ENCODE assay signal across 28 cellular contexts in the genomic region with DNA sequence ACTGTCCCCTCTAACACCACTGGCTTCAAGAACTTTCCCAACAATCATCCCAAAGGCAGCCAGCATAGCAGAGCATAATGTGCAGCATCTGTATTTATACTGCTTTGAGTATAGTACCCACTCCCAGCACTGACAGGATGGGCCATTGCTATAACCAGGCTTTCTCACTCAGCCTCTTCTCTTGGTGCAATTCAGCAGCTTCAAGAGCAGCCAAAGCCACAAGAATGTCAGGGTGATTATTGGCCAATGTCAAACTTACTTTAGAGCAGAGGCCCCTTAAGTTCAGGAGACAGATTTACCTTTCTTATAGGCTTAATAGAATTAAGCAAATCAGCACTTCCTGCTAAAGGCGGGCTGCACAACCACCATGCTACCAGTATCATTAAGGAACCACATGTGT.
DNase-seq lines count a peak whose midpoint lies in the region; ATAC-seq and TF ChIP-seq lines count a peak whose summit lies in the region.
"Had no signal": no experiment of that assay in that cellular context is flagged by ENCODE, and none has a peak within 500 bp of the region (broad histone marks: within the 10 kb centered on the region; RNA-seq: fewer than 3 reads in every experiment).

No MANE protein-coding gene starts in this region.

- ATAC-seq in GM18858 (IDR thresholded peaks at IDR 0.05; ENCODE audit: unreplicated experiment), result no peak
- ATAC-seq: naive thymus-derived CD8-positive, alpha-beta T cell; stimulated activated effector memory CD8-positive, alpha-beta T cell treated with anti-CD3 and anti-CD28 coated beads, Interleukin-12 subunit alpha, Interleukin-12 subunit beta, amount 100 ng/mL, for 72 hours had no signal

- H3K27ac Mint-ChIP-seq in type B pancreatic cell, result no peak overlapping the region
- H3K27ac Mint-ChIP-seq in activated T-helper 1 cell treated with anti-CD3 and anti-CD28 coated beads, Interleukin-12 subunit alpha, Interleukin-12 subunit beta, Interleukin-2, Interleukin-4 antibody, amounts not matched to agents 30 ng/mL and 10 ng/mL and 1 ng/mL, durations not matched to agents 14 hours and 24 hours and 36 hours, result no peak overlapping the region
- H3K27ac Mint-ChIP-seq: activated CD4-positive, alpha-beta memory T cell treated with anti-CD3 and anti-CD28 coated beads for 36 hours; activated naive CD4-positive, alpha-beta T cell treated with anti-CD3 and anti-CD28 coated beads for 36 hours; CD4-positive, CD25-positive, alpha-beta regulatory T cell; naive thymus-derived CD8-positive, alpha-beta T cell; stimulated activated effector memory CD8-positive, alpha-beta T cell treated with anti-CD3 and anti-CD28 coated beads, Interleukin-12 subunit alpha, Interleukin-12 subunit beta, amount 100 ng/mL, for 72 hours had no signal

- no peaks in the 10 kb centered on the region for H3K36me3 Mint-ChIP-seq in type B pancreatic cell
- H3K36me3 Mint-ChIP-seq in activated T-helper 1 cell treated with anti-CD3 and anti-CD28 coated beads, Interleukin-12 subunit alpha, Interleukin-12 subunit beta, Interleukin-2, Interleukin-4 antibody, amounts not matched to agents 30 ng/mL and 10 ng/mL and 1 ng/mL, durations not matched to agents 14 hours and 24 hours and 36 hours (ENCODE audit: low read depth), result no peaks in the 10 kb centered on the region
- H3K36me3 Mint-ChIP-seq: activated CD4-positive, alpha-beta memory T cell treated with anti-CD3 and anti-CD28 coated beads for 36 hours; CD4-positive, CD25-positive, alpha-beta regulatory T cell; naive thymus-derived CD8-positive, alpha-beta T cell; stimulated activated effector memory CD8-positive, alpha-beta T cell treated with anti-CD3 and anti-CD28 coated beads, Interleukin-12 subunit alpha, Interleukin-12 subunit beta, amount 100 ng/mL, for 72 hours had no signal

- no peaks in the 10 kb centered on the region for H3K27me3 Mint-ChIP-seq in type B pancreatic cell
- peaks cover 3% of the 10 kb centered on the region for H3K27me3 Mint-ChIP-seq in activated T-helper 1 cell treated with anti-CD3 and anti-CD28 coated beads, Interleukin-12 subunit alpha, Interleukin-12 subunit beta, Interleukin-2, Interleukin-4 antibody, amounts not matched to agents 30 ng/mL and 10 ng/mL and 1 ng/mL, durations not matched to agents 14 hours and 24 hours and 36 hours (ENCODE audit: insufficient read depth)
- H3K27me3 Mint-ChIP-seq: activated CD4-positive, alpha-beta memory T cell treated with anti-CD3 and anti-CD28 coated beads for 36 hours; CD4-positive, CD25-positive, alpha-beta regulatory T cell had no signal

- no peak overlapping the region for H3K4me3 ChIP-seq in astrocyte of the spinal cord (ENCODE audit: low read depth, low read length)
- H3K4me3 ChIP-seq: adrenal gland, prostate gland, transverse colon had no signal

- TF ChIP-seq CTCF in astrocyte of the spinal cord (IDR thresholded peaks at IDR 0.05; ENCODE audit: low read depth, low read length) (no peak), type B pancreatic cell (conservative IDR thresholded peaks at IDR 0.05) (no peak)

- in situ Hi-C loops in astrocyte of the spinal cord (cut with HindIII; ENCODE audit: low sequenced_read_pairs), result no loop called here

- no peak overlapping the region for H3K4me3 Mint-ChIP-seq in type B pancreatic cell
- H3K4me3 Mint-ChIP-seq in activated T-helper 1 cell treated with anti-CD3 and anti-CD28 coated beads, Interleukin-12 subunit alpha, Interleukin-12 subunit beta, Interleukin-2, Interleukin-4 antibody, amounts not matched to agents 30 ng/mL and 10 ng/mL and 1 ng/mL, durations not matched to agents 14 hours and 24 hours and 36 hours, result no peak overlapping the region
- H3K4me3 Mint-ChIP-seq: activated CD4-positive, alpha-beta memory T cell treated with anti-CD3 and anti-CD28 coated beads for 36 hours; activated naive CD4-positive, alpha-beta T cell treated with anti-CD3 and anti-CD28 coated beads for 36 hours; CD4-positive, CD25-positive, alpha-beta regulatory T cell; naive thymus-derived CD8-positive, alpha-beta T cell; stimulated activated effector memory CD8-positive, alpha-beta T cell treated with anti-CD3 and anti-CD28 coated beads, Interleukin-12 subunit alpha, Interleukin-12 subunit beta, amount 100 ng/mL, for 72 hours had no signal

- no peaks in the 10 kb centered on the region for H3K9me3 Mint-ChIP-seq in type B pancreatic cell
- no peaks in the 10 kb centered on the region for H3K9me3 Mint-ChIP-seq in activated T-helper 1 cell treated with anti-CD3 and anti-CD28 coated beads, Interleukin-12 subunit alpha, Interleukin-12 subunit beta, Interleukin-2, Interleukin-4 antibody, amounts not matched to agents 30 ng/mL and 10 ng/mL and 1 ng/mL, durations not matched to agents 14 hours and 24 hours and 36 hours
- H3K9me3 Mint-ChIP-seq: activated CD4-positive, alpha-beta memory T cell treated with anti-CD3 and anti-CD28 coated beads for 36 hours; activated naive CD4-positive, alpha-beta T cell treated with anti-CD3 and anti-CD28 coated beads for 36 hours; stimulated activated effector memory CD8-positive, alpha-beta T cell treated with anti-CD3 and anti-CD28 coated beads, Interleukin-12 subunit alpha, Interleukin-12 subunit beta, amount 100 ng/mL, for 72 hours had no signal

- intact Hi-C loops in activated T-helper 1 cell treated with anti-CD3 and anti-CD28 coated beads, Interleukin-12 subunit alpha, Interleukin-12 subunit beta, Interleukin-2, Interleukin-4 antibody, amounts not matched to agents 30 ng/mL and 10 ng/mL and 1 ng/mL, durations not matched to agents 14 hours and 24 hours and 36 hours (cut with micrococcal nuclease), result no loop called here

- peak; percentile 56 for DNase-seq in NCI-H82 (lab: John Stamatoyannopoulos, UW)
- DNase-seq in NCI-H82 treated with DMSO at 0.1 percent for 48 hours (lab: John Stamatoyannopoulos, UW; ENCODE audit: unreplicated experiment), result no peak
- DNase-seq in astrocyte of the spinal cord (ENCODE audit: low read depth, low spot score), result peak; percentile 13
- peak; percentile 43 for DNase-seq in iris pigment epithelial cell (ENCODE audit: low read depth)
- no peak for DNase-seq in type B pancreatic cell (ENCODE audit: extremely low spot score, unreplicated experiment)
- no peak for DNase-seq in T-helper 9 cell
- DNase-seq in activated T-helper 1 cell treated with anti-CD3 and anti-CD28 coated beads, Interleukin-12 subunit alpha, Interleukin-12 subunit beta, Interleukin-2, Interleukin-4 antibody, amounts not matched to agents 30 ng/mL and 10 ng/mL and 1 ng/mL, durations not matched to agents 14 hours and 24 hours and 36 hours (ENCODE audit: low spot score), result no peak
- DNase-seq: activated CD4-positive, alpha-beta memory T cell treated with anti-CD3 and anti-CD28 coated beads for 36 hours; activated CD4-positive, CD25-positive, alpha-beta regulatory T cell; activated naive CD4-positive, alpha-beta T cell treated with anti-CD3 and anti-CD28 coated beads for 36 hours; adrenal gland; AML-193; Calu3; CD4-positive, CD25-positive, alpha-beta regulatory T cell; DMS79 treated with DMSO at 0.1 percent for 48 hours; effector CD4-positive, alpha-beta T cell; GDM1; kidney glomerular epithelial cell; naive thymus-derived CD8-positive, alpha-beta T cell; NCI-H1694; NCI-H2171 treated with DMSO at 0.1 percent for 48 hours; NCI-H510A treated with DMSO at 0.1 percent for 48 hours; nucleus accumbens; OCI-M1; transverse colon had no signal

- H3K4me1 Mint-ChIP-seq in type B pancreatic cell (ENCODE audit: unreplicated experiment), result no peaks in the 10 kb centered on the region
- H3K4me1 Mint-ChIP-seq in activated T-helper 1 cell treated with anti-CD3 and anti-CD28 coated beads, Interleukin-12 subunit alpha, Interleukin-12 subunit beta, Interleukin-2, Interleukin-4 antibody, amounts not matched to agents 30 ng/mL and 10 ng/mL and 1 ng/mL, durations not matched to agents 14 hours and 24 hours and 36 hours (ENCODE audit: low read depth), result no peaks in the 10 kb centered on the region
- H3K4me1 Mint-ChIP-seq: CD4-positive, CD25-positive, alpha-beta regulatory T cell; naive thymus-derived CD8-positive, alpha-beta T cell; stimulated activated effector memory CD8-positive, alpha-beta T cell treated with anti-CD3 and anti-CD28 coated beads, Interleukin-12 subunit alpha, Interleukin-12 subunit beta, amount 100 ng/mL, for 72 hours had no signal

Comparison
In these comparisons a context has a peak if more than half of its experiments do, and no peak if none do; other contexts are left out.
1. DNase-seq: peak in NCI-H82 (single experiment), astrocyte of the spinal cord (single experiment) and iris pigment epithelial cell (single experiment); none in NCI-H82 treated with DMSO at 0.1 percent for 48 hours (single experiment), type B pancreatic cell (single experiment), T-helper 9 cell (single experiment) and activated T-helper 1 cell treated with anti-CD3 and anti-CD28 coated beads, Interleukin-12 subunit alpha, Interleukin-12 subunit beta, Interleukin-2, Interleukin-4 antibody, amounts not matched to agents 30 ng/mL and 10 ng/mL and 1 ng/mL, durations not matched to agents 14 hours and 24 hours and 36 hours (single experiment).